Comparison of ENCODE assay signal across 20 cellular contexts in the genomic region with DNA sequence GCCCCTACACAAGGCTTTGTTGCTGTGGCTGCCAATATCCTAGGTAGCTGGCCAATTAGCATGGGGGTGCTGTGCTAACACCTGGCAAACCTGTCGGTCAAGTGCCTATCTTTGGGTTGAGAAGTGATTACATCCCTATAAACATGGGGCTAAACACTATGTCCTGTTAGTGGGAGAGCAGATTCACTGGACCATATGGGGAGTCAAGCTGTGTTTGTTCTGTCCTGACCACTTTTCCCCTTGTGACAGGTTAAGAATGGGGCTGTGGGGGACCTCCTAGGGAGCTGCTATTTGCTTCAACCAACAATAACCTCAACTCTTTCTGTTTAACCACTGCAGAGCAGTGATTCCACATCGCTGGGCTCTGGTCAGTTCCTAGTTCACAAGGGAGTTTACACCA.
DNase-seq lines count a peak whose midpoint lies in the region; ATAC-seq and TF ChIP-seq lines count a peak whose summit lies in the region.
"Had no signal": no experiment of that assay in that cellular context is flagged by ENCODE, and none has a peak within 500 bp of the region (broad histone marks: within the 10 kb centered on the region; RNA-seq: fewer than 3 reads in every experiment).

No MANE protein-coding gene starts in this region.

- H2BK12ac ChIP-seq in neuronal stem cell (ENCODE audit: low read length): no peak overlapping the region

- no CpG with 5 or more reads among the region's 2 CpGs for WGBS in neuronal stem cell (ENCODE audit: extremely low coverage in 2 of 2, insufficient read length in 2 of 2, insufficient replicate concordance in 1 of 2), 2 donors

- H3K4ac ChIP-seq in neuronal stem cell (ENCODE audit: low read length): no peak overlapping the region

- TF ChIP-seq CTCF in astrocyte of the cerebellum (IDR thresholded peaks at IDR 0.05; ENCODE audit: low read depth, low read length, missing control alignments) (no peak), mesothelial cell of epicardium (IDR thresholded peaks at IDR 0.05; ENCODE audit: unreplicated experiment) (no peak)

- no peak overlapping the region for H3K9ac ChIP-seq in neuronal stem cell (ENCODE audit: low read depth, low read length, poor library complexity)

- H2AFZ ChIP-seq in neuronal stem cell (ENCODE audit: low read length): no peak overlapping the region

- H3K23ac ChIP-seq in neuronal stem cell (ENCODE audit: low read depth, low read length, poor library complexity): no peak overlapping the region

- H4K91ac ChIP-seq in neuronal stem cell (ENCODE audit: low read depth, low read length, poor library complexity): no peak overlapping the region

- in situ Hi-C loops in astrocyte of the cerebellum (cut with HindIII; ENCODE audit: low sequenced_read_pairs): no loop called here

- H3K4me1 Mint-ChIP-seq in mesothelial cell of epicardium: peaks cover 16% of the 10 kb centered on the region

- no peak overlapping the region for H2AK5ac ChIP-seq in neuronal stem cell (ENCODE audit: low read depth, low read length)

- H3K79me1 ChIP-seq in neuronal stem cell (ENCODE audit: low read depth, low read length): no peaks in the 10 kb centered on the region

- no peak overlapping the region for H3K27ac ChIP-seq in neuronal stem cell (replicated peaks; ENCODE audit: low read length)
- H3K27ac ChIP-seq: psoas muscle, spleen, testis had no signal

- no peak overlapping the region for H3K4me3 Mint-ChIP-seq in mesothelial cell of epicardium
- H3K4me3 Mint-ChIP-seq: natural killer cell treated with Interleukin-12 subunit alpha and Interleukin-12 subunit beta and Interleukin-15 and Interleukin-18, amount 100 ng/mL, for 72 hours had no signal

- no peaks in the 10 kb centered on the region for H3K9me3 ChIP-seq in neuronal stem cell (replicated peaks in 1 of 2; ENCODE audit: control insufficient read depth in 2 of 2, insufficient read depth in 1 of 2, low read depth in 1 of 2, low read length in 2 of 2)
- H3K9me3 ChIP-seq: Caco-2, psoas muscle, spleen, testis had no signal

- no peaks in the 10 kb centered on the region for H3K36me3 Mint-ChIP-seq in mesothelial cell of epicardium

- no peak overlapping the region for H2BK120ac ChIP-seq in neuronal stem cell (ENCODE audit: low read depth, low read length)

- H2BK15ac ChIP-seq in neuronal stem cell (ENCODE audit: low read length): no peak overlapping the region

- H3K27ac Mint-ChIP-seq in mesothelial cell of epicardium: no peak overlapping the region

- H2BK5ac ChIP-seq in neuronal stem cell (ENCODE audit: low read length): no peak overlapping the region

- H3K4me3 ChIP-seq in astrocyte of the cerebellum (ENCODE audit: low read depth, low read length): no peak overlapping the region
- no peak overlapping the region for H3K4me3 ChIP-seq in neuronal stem cell (ENCODE audit: low read length in 2 of 2)
- H3K4me3 ChIP-seq: psoas muscle, spleen, testis had no signal

- no peak overlapping the region for H3K18ac ChIP-seq in neuronal stem cell (ENCODE audit: low read length)

- no peaks in the 10 kb centered on the region for H3K27me3 ChIP-seq in neuronal stem cell (ENCODE audit: control insufficient read depth in 3 of 3, insufficient read depth in 3 of 3, low read depth in 1 of 3, low read length in 3 of 3)
- H3K27me3 ChIP-seq: spleen, testis had no signal

- no peaks in the 10 kb centered on the region for H3K27me3 Mint-ChIP-seq in mesothelial cell of epicardium (ENCODE audit: low read depth)
- H3K27me3 Mint-ChIP-seq: natural killer cell treated with Interleukin-12 subunit alpha and Interleukin-12 subunit beta and Interleukin-15 and Interleukin-18, amount 100 ng/mL, for 72 hours had no signal

- no peak overlapping the region for H3K4me2 ChIP-seq in neuronal stem cell (ENCODE audit: insufficient read depth, low read length, poor library complexity, severe bottlenecking)

- H3K9me3 Mint-ChIP-seq in mesothelial cell of epicardium: no peaks in the 10 kb centered on the region
- H3K9me3 Mint-ChIP-seq: natural killer cell treated with Interleukin-12 subunit alpha and Interleukin-12 subunit beta and Interleukin-15 and Interleukin-18, amount 100 ng/mL, for 72 hours had no signal

- peaks cover 0 to 3% of the 10 kb centered on the region in 2 donors for H3K36me3 ChIP-seq in neuronal stem cell (replicated peaks in 1 of 2; ENCODE audit: control insufficient read depth in 2 of 2, insufficient read depth in 2 of 2, low read length in 2 of 2)

- ATAC-seq in GM21825 (IDR thresholded peaks at IDR 0.05; ENCODE audit: unreplicated experiment) (no peak), GM18873 (IDR thresholded peaks at IDR 0.05; ENCODE audit: low FRiP score, unreplicated experiment) (no peak)
- ATAC-seq: natural killer cell treated with Interleukin-12 subunit alpha and Interleukin-12 subunit beta and Interleukin-15 and Interleukin-18, amount 100 ng/mL, for 72 hours; psoas muscle had no signal

- H3K4me1 ChIP-seq in neuronal stem cell (ENCODE audit: control insufficient read depth in 2 of 2, insufficient read depth in 1 of 2, low read depth in 1 of 2, low read length in 2 of 2): peaks cover 4 to 12% of the 10 kb centered on the region in 2 donors
- H3K4me1 ChIP-seq: psoas muscle, spleen, testis had no signal

- no peak overlapping the region for H4K8ac ChIP-seq in neuronal stem cell (ENCODE audit: low read depth, low read length)

- no peak overlapping the region for H3K14ac ChIP-seq in neuronal stem cell (ENCODE audit: low read length)

- peak; percentile 64 for DNase-seq in DMS53 treated with DMSO at 0.1 percent for 48 hours (lab: John Stamatoyannopoulos, UW; ENCODE audit: unreplicated experiment)
- DNase-seq in NCI-H146 (lab: John Stamatoyannopoulos, UW): peak; percentile 85
- DNase-seq in astrocyte of the cerebellum (ENCODE audit: low read depth): peak; percentile 71
- DNase-seq in neuronal stem cell (ENCODE audit: low spot score): peak; percentile 21
- DNase-seq in mesothelial cell of epicardium (ENCODE audit: low spot score in 2 of 2, unreplicated experiment in 2 of 2): no peak
- DNase-seq in islet precursor cell: no peak
- DNase-seq: activated CD4-positive, alpha-beta T cell treated with anti-CD3 and anti-CD28 coated beads for 48 hours; activated CD8-positive, alpha-beta memory T cell treated with anti-CD3 and anti-CD28 coated beads, Interleukin-2, amount 50 U/mL, for 4 hours; activated effector memory CD4-positive, alpha-beta T cell treated with anti-CD3 and anti-CD28 coated beads, Interleukin-2, amount 50 U/mL, for 16 hours; amniotic stem cell; Caco-2; head of caudate nucleus; kidney; mesenchymal stem cell; psoas muscle; spleen; testis had no signal

Comparison
In these comparisons a context has a peak if more than half of its experiments do, and no peak if none do; other contexts are left out.
1. DNase-seq: peak in DMS53 treated with DMSO at 0.1 percent for 48 hours (single experiment), NCI-H146 (single experiment), astrocyte of the cerebellum (single experiment) and neuronal stem cell (single experiment); none in mesothelial cell of epicardium (0 of 2) and islet precursor cell (single experiment).